8 cellular contexts compared by ENCODE assay signal in genomic region chr17:45385331-45385997, GRCh38. TPM values are rescaled to one million over a fixed set of nuclear protein-coding genes. Genes with fewer than 3 reads are reported as not detected.
DNase-seq lines count a peak whose midpoint lies in the region; ATAC-seq lines count a peak whose summit lies in the region.

No MANE protein-coding gene starts in this region.

- DNase-seq in COLO829 (ENCODE audit: low spot score) (peak; percentile 76), NCI-H524 (lab: John Stamatoyannopoulos, UW) (peak; percentile 74 to 90), cerebellum (ENCODE audit: low spot score) (peak; percentile 76), left lobe of liver (ENCODE audit: low spot score) (peak; percentile 91)
- DNase-seq in activated CD4-positive, alpha-beta T cell treated with anti-CD3 and anti-CD28 coated beads for 48 hours: peak; percentile 95
- peak; percentile 80 to 95 for DNase-seq in stimulated activated CD4-positive, alpha-beta T cell treated with anti-CD3 and anti-CD28 coated beads, Interleukin-4, amount 100 ng/mL, for 4 hours

- ATAC-seq in HG02938 (IDR thresholded peaks at IDR 0.05; ENCODE audit: unreplicated experiment): peak; percentile 47
- peak; percentile 98 for ATAC-seq in left lobe of liver
- no peak for ATAC-seq in GM19351 (IDR thresholded peaks at IDR 0.05; ENCODE audit: unreplicated experiment)

RNA-seq across cellular contexts. Expression of gene ARHGAP27, which starts 47.2 kb away (rescaled TPM):
- 4.9 TPM for total RNA-seq in cerebellum
- 6.5 TPM for total RNA-seq in left lobe of liver
